24 cellular contexts compared by ENCODE assay signal in the genomic region with DNA sequence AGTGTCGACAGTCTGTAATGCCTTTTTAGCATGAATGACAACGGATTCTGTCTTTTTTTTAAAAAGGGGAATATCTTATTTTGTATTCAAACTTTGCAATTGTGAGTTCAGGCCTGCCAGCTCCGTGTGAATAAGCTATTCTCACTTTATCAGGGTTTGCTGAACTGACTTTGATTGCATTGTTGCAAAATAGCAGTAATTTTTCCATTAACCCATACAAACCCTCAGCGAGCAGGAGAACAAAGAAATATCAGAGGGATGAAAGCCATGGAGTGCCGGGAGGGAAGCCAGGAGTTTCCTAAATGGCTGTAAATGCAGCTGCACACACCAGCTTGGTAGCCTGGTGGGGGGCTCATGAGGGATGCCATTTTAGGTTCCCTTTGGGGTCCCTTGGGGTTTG.
DNase-seq lines count a peak whose midpoint lies in the region; ATAC-seq lines count a peak whose summit lies in the region.
"Had no signal": no experiment of that assay in that cellular context is flagged by ENCODE, and none has a peak within 500 bp of the region (broad histone marks: within the 10 kb centered on the region; RNA-seq: fewer than 3 reads in every experiment).

No MANE protein-coding gene starts in this region.

- no peak overlapping the region for H2BK120ac ChIP-seq in mesendoderm (ENCODE audit: low read depth, low read length)

- no peak for ATAC-seq in GM19328 (IDR thresholded peaks at IDR 0.05; ENCODE audit: unreplicated experiment)
- ATAC-seq: activated CD8-positive, alpha-beta T cell treated with anti-CD3 and anti-CD28 coated beads, Interleukin-2, amount 10 ng/mL, durations not matched to agents 7 days and 5 days; HCT116; mucosa of descending colon; stimulated activated memory B cell treated with anti-CD40 and anti-IgM and Interleukin-4, amounts not matched to agents 10 μg/mL and 1 μg/mL and 100 μg/mL, for 72 hours had no signal

- H3K4me2 ChIP-seq in mesendoderm (ENCODE audit: low read length): no peak overlapping the region

- H3K79me1 ChIP-seq in mesendoderm (ENCODE audit: low read length): no peaks in the 10 kb centered on the region

- no peak overlapping the region for H4K8ac ChIP-seq in mesendoderm (ENCODE audit: low read depth, low read length)

- DNase-seq in NCI-H1092 (lab: John Stamatoyannopoulos, UW) (peak; percentile 84), NCI-H748 (lab: John Stamatoyannopoulos, UW; ENCODE audit: unreplicated experiment) (peak; percentile 75), mesendoderm (no peak), HCEC 1CT (no peak)
- DNase-seq in activated CD4-positive, CD25-positive, alpha-beta regulatory T cell treated with anti-CD3 and anti-CD28 coated beads, Interleukin-2, amount 50 U/mL, for 72 hours: no peak
- DNase-seq: activated CD8-positive, alpha-beta T cell treated with anti-CD3 and anti-CD28 coated beads, Interleukin-2, amount 10 ng/mL, durations not matched to agents 7 days and 5 days; activated naive CD4-positive, alpha-beta T cell; activated T-cell treated with anti-CD3 and anti-CD28 coated beads, Interleukin-2, amount 50 U/mL, for 24 hours; CD4-positive, alpha-beta memory T cell; central memory CD4-positive, alpha-beta T cell; dermis blood vessel endothelial cell; GF-D8; immature natural killer cell; left lung; MG63; mucosa of descending colon; small intestine; uterus had no signal

- H3K36me3 ChIP-seq in ACC112 (ENCODE audit: insufficient read depth, low read length): no peaks in the 10 kb centered on the region
- H3K36me3 ChIP-seq in mesendoderm (ENCODE audit: control insufficient read depth, insufficient read depth, low read length): no peaks in the 10 kb centered on the region
- H3K36me3 ChIP-seq: left lung, MG63, neutrophil, suprapubic skin, uterus had no signal

- H4K5ac ChIP-seq in mesendoderm (ENCODE audit: low read length): no peak overlapping the region

- H3K79me2 ChIP-seq in ACC112 (ENCODE audit: control insufficient read depth, insufficient read depth, low read length, unreplicated experiment) (no peaks in the 10 kb centered on the region), mesendoderm (ENCODE audit: control insufficient read depth, insufficient read depth, low read length) (no peaks in the 10 kb centered on the region)

- H3K27ac ChIP-seq in ACC112 (ENCODE audit: low read depth, low read length): no peak overlapping the region
- H3K27ac ChIP-seq in mesendoderm (ENCODE audit: low read depth, low read length): no peak overlapping the region
- H3K27ac ChIP-seq: left lung, neutrophil, suprapubic skin, uterus had no signal

- no peak overlapping the region for H3K9ac ChIP-seq in mesendoderm (ENCODE audit: low read length)

- no peak overlapping the region for H3K4me3 ChIP-seq in ACC112 (ENCODE audit: low read depth, low read length)
- H3K4me3 ChIP-seq in mesendoderm (ENCODE audit: low read length): no peak overlapping the region
- H3K4me3 ChIP-seq: left lung, MG63, mucosa of descending colon, suprapubic skin, uterus had no signal

- no peak overlapping the region for H3K56ac ChIP-seq in mesendoderm (ENCODE audit: low read length)

- H2BK15ac ChIP-seq in mesendoderm (replicated peaks; ENCODE audit: low read depth): no peak overlapping the region

- H2BK5ac ChIP-seq in mesendoderm (ENCODE audit: low read length): no peak overlapping the region

- no peak overlapping the region for H3K4ac ChIP-seq in mesendoderm (ENCODE audit: low read depth, low read length)

- peaks cover 17% of the 10 kb centered on the region for H3K4me1 ChIP-seq in ACC112 (ENCODE audit: control insufficient read depth, insufficient read depth, low read length, unreplicated experiment)
- H3K4me1 ChIP-seq in mesendoderm (ENCODE audit: control insufficient read depth, low read depth, low read length): peaks cover 2% of the 10 kb centered on the region
- H3K4me1 ChIP-seq: uterus had no signal

- H3K27me3 ChIP-seq in ACC112 (ENCODE audit: insufficient read depth, low read length): no peaks in the 10 kb centered on the region
- H3K27me3 ChIP-seq in mesendoderm (ENCODE audit: insufficient read depth, low read length, poor library complexity): no peaks in the 10 kb centered on the region
- H3K27me3 ChIP-seq: left lung, MG63, suprapubic skin had no signal

- WGBS in mesendoderm (ENCODE audit: extremely low coverage, insufficient coverage, low lambda C conversion rate): no CpG with 5 or more reads among the region's 5 CpGs

- H3K18ac ChIP-seq in mesendoderm (ENCODE audit: low read length): peak overlapping the region; percentile 40

- H2AK5ac ChIP-seq in mesendoderm (ENCODE audit: low read length): no peak overlapping the region

- no peak overlapping the region for H3K23ac ChIP-seq in mesendoderm (ENCODE audit: low read length)

- H2AFZ ChIP-seq in ACC112 (ENCODE audit: low read length, unreplicated experiment): peak overlapping the region; percentile 43

Comparison
In these comparisons a context has a peak if more than half of its experiments do, and no peak if none do; other contexts are left out.
1. DNase-seq: peak in NCI-H1092 (single experiment) and NCI-H748 (single experiment); none in mesendoderm (single experiment), HCEC 1CT (single experiment) and activated CD4-positive, CD25-positive, alpha-beta regulatory T cell treated with anti-CD3 and anti-CD28 coated beads, Interleukin-2, amount 50 U/mL, for 72 hours (single experiment).